Comparison of ENCODE assay signal across 9 cellular contexts in genomic region chr5:149271717-149272558, GRCh38. TPM values are rescaled to one million over a fixed set of nuclear protein-coding genes. Genes with fewer than 3 reads are reported as not detected.
DNase-seq lines count a peak whose midpoint lies in the region; ATAC-seq and TF ChIP-seq lines count a peak whose summit lies in the region.
"Had no signal": no experiment of that assay in that cellular context is flagged by ENCODE, and none has a peak within 500 bp of the region (broad histone marks: within the 10 kb centered on the region; RNA-seq: fewer than 3 reads in every experiment).

Gene AFAP1L1 (plus strand): TSS chr5:149271859. CDS start chr5:149271969, 110 bp downstream.

- no peak for TF ChIP-seq POLR2A in vagina (IDR thresholded peaks at IDR 0.05)

- peaks cover 8% of the 10 kb centered on the region for H3K4me1 Mint-ChIP-seq in activated naive CD8-positive, alpha-beta T cell (ENCODE audit: low read depth)
- H3K4me1 Mint-ChIP-seq in nephron = peaks cover 30% of the 10 kb centered on the region

- H3K9me3 ChIP-seq in vagina = no peaks in the 10 kb centered on the region

- no peaks in the 10 kb centered on the region for H3K36me3 ChIP-seq in vagina

- H3K27ac Mint-ChIP-seq in activated naive CD8-positive, alpha-beta T cell = no peak within 1 kb of the TSS
- peak within 1 kb of the TSS; percentile 4 to 61 (median 22) for H3K27ac Mint-ChIP-seq in nephron

- peaks cover 18% of the 10 kb centered on the region for H3K4me1 ChIP-seq in vagina

- peak within 1 kb of the TSS; percentile 79 for H3K27ac ChIP-seq in vagina

- H3K27me3 Mint-ChIP-seq in activated naive CD8-positive, alpha-beta T cell = peaks cover 14% of the 10 kb centered on the region
- H3K27me3 Mint-ChIP-seq in nephron (ENCODE audit: low read depth) = peaks cover 52% of the 10 kb centered on the region

- peak; percentile 45 for DNase-seq in NCI-H1436 (lab: John Stamatoyannopoulos, UW)
- DNase-seq in NCI-H1436 treated with DMSO at 0.1 percent for 48 hours (lab: John Stamatoyannopoulos, UW) = no peak
- DNase-seq in NCI-H2029 (lab: John Stamatoyannopoulos, UW) = peak; percentile 20
- DNase-seq in globus pallidus (ENCODE audit: low spot score) = peak; percentile 40
- DNase-seq in vagina (ENCODE audit: extremely low spot score in 2 of 2) = no peak
- DNase-seq: DND-41 had no signal

- TF ChIP-seq CTCF in nephron (IDR thresholded peaks at IDR 0.05; ENCODE audit: unreplicated experiment in 3 of 3) (no peak), vagina (IDR thresholded peaks at IDR 0.05) (no peak)

- peak within 1 kb of the TSS; percentile 91 for H3K4me3 Mint-ChIP-seq in activated naive CD8-positive, alpha-beta T cell
- H3K4me3 Mint-ChIP-seq in nephron = peak within 1 kb of the TSS; percentile 87 to 97 (median 93)

- peaks cover 5% of the 10 kb centered on the region for H3K36me3 Mint-ChIP-seq in activated naive CD8-positive, alpha-beta T cell
- H3K36me3 Mint-ChIP-seq in nephron (ENCODE audit: low read depth) = no peaks in the 10 kb centered on the region

- H3K27me3 ChIP-seq in vagina = no peaks in the 10 kb centered on the region

- intact Hi-C loops in vagina (cut with DNase I) = no loop called here

- peak within 1 kb of the TSS; percentile 67 for H3K4me3 ChIP-seq in vagina

- ATAC-seq in HG03342 (IDR thresholded peaks at IDR 0.05; ENCODE audit: unreplicated experiment) = no peak

- H3K9me3 Mint-ChIP-seq in activated naive CD8-positive, alpha-beta T cell (ENCODE audit: low read depth) = peaks cover 6% of the 10 kb centered on the region
- H3K9me3 Mint-ChIP-seq in nephron = peaks cover 17% of the 10 kb centered on the region

RNA-seq across cellular contexts. Expression of gene AFAP1L1, which starts in this region (rescaled TPM):
- total RNA-seq in vagina = 14.7 TPM

Comparison
In these comparisons a context has a peak if more than half of its experiments do, and no peak if none do; other contexts are left out.
1. DNase-seq: peak in NCI-H1436 (single experiment), NCI-H2029 (single experiment) and globus pallidus (single experiment); none in NCI-H1436 treated with DMSO at 0.1 percent for 48 hours (single experiment) and vagina (0 of 2).